In genomic region chr10:91349381-91349780, GRCh38 we compare ENCODE assay signal across 11 cellular contexts.
A peak's percentile ranks its signal among the peaks of the same experiment; 100 is the strongest.
DNase-seq lines count a peak whose midpoint lies in the region; ATAC-seq and TF ChIP-seq lines count a peak whose summit lies in the region.
"Had no signal": no experiment of that assay in that cellular context is flagged by ENCODE, and none has a peak within 500 bp of the region (broad histone marks: within the 10 kb centered on the region; RNA-seq: fewer than 3 reads in every experiment).

No MANE protein-coding gene starts in this region.

- CTCF ChIA-PET in HEK293T (lab: Yijun Ruan, JAX), result no interaction called here

- POLR2A ChIA-PET in HEK293T (lab: Yijun Ruan, JAX), result no interaction called here

- ATAC-seq in SK-N-SH treated with all-trans-retinoic acid at 6 μM for 48 hours (peak; percentile 95), HG02642 (IDR thresholded peaks at IDR 0.05; ENCODE audit: poor library complexity, unreplicated experiment) (no peak)
- ATAC-seq: GM12878 had no signal

- peak; percentile 44 for DNase-seq in AG08396 (ENCODE audit: low spot score)
- DNase-seq in fibroblast of the conjunctiva (ENCODE audit: low read depth), result peak; percentile 67
- DNase-seq in non-pigmented ciliary epithelial cell (ENCODE audit: low read depth), result peak; percentile 100
- no peak for DNase-seq in T1000 (lab: John Stamatoyannopoulos, UW)
- no peak for DNase-seq in HEK293T (ENCODE audit: extremely low spot score)
- DNase-seq in COR-L47 (lab: John Stamatoyannopoulos, UW), result no peak
- DNase-seq: NCI-H345, nephron progenitor cell had no signal

TF ChIP-seq in SK-N-SH treated with all-trans-retinoic acid at 6 μM for 48 hours, 23 proteins besides CTCF, POLR2A, EP300 and RAD21 (continues in another document):
- TF ChIP-seq, protein P1, sequence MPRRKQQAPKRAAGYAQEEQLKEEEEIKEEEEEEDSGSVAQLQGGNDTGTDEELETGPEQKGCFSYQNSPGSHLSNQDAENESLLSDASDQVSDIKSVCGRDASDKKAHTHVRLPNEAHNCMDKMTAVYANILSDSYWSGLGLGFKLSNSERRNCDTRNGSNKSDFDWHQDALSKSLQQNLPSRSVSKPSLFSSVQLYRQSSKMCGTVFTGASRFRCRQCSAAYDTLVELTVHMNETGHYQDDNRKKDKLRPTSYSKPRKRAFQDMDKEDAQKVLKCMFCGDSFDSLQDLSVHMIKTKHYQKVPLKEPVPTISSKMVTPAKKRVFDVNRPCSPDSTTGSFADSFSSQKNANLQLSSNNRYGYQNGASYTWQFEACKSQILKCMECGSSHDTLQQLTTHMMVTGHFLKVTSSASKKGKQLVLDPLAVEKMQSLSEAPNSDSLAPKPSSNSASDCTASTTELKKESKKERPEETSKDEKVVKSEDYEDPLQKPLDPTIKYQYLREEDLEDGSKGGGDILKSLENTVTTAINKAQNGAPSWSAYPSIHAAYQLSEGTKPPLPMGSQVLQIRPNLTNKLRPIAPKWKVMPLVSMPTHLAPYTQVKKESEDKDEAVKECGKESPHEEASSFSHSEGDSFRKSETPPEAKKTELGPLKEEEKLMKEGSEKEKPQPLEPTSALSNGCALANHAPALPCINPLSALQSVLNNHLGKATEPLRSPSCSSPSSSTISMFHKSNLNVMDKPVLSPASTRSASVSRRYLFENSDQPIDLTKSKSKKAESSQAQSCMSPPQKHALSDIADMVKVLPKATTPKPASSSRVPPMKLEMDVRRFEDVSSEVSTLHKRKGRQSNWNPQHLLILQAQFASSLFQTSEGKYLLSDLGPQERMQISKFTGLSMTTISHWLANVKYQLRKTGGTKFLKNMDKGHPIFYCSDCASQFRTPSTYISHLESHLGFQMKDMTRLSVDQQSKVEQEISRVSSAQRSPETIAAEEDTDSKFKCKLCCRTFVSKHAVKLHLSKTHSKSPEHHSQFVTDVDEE (CRISPR knock-in tag; IDR thresholded peaks at IDR 0.05), result no peak
- TF ChIP-seq ISL1 (CRISPR knock-in tag; IDR thresholded peaks at IDR 0.05) (no peak; the same call in 1 of the 2 replicates), TCF4 (CRISPR knock-in tag; IDR thresholded peaks at IDR 0.05; ENCODE audit: borderline replicate concordance) (no peak), CSDC2 (CRISPR knock-in tag; IDR thresholded peaks at IDR 0.05) (0 out of 2 replicates have a peak, but pooled peaks have one; percentile 45), ZFP30 (CRISPR knock-in tag; IDR thresholded peaks at IDR 0.05) (no peak), ARNTL (CRISPR knock-in tag; IDR thresholded peaks at IDR 0.05; ENCODE audit: borderline replicate concordance, low read depth) (no peak), ESRRG (CRISPR knock-in tag; IDR thresholded peaks at IDR 0.05) (no peak), PATZ1 (CRISPR knock-in tag; IDR thresholded peaks at IDR 0.05; ENCODE audit: borderline replicate concordance) (no peak), RARB (CRISPR knock-in tag; IDR thresholded peaks at IDR 0.05) (no peak), POU6F1 (CRISPR knock-in tag; IDR thresholded peaks at IDR 0.05; ENCODE audit: borderline replicate concordance, low read depth) (no peak)

TF ChIP-seq in HEK293T, 16 proteins besides CTCF, POLR2A, EP300 and RAD21:
- TF ChIP-seq LEF1 (IDR thresholded peaks at IDR 0.05; ENCODE audit: borderline replicate concordance), result no peak
- TF ChIP-seq PKNOX1 (IDR thresholded peaks at IDR 0.05), result no peak
- TF ChIP-seq BHLHE40 (IDR thresholded peaks at IDR 0.05; ENCODE audit: borderline replicate concordance), result no peak
- no peak for TF ChIP-seq L3MBTL2 (conservative IDR thresholded peaks at IDR 0.05)
- no peak for TF ChIP-seq NFRKB (IDR thresholded peaks at IDR 0.05)
- no peak for TF ChIP-seq FOXK2 (IDR thresholded peaks at IDR 0.05)
- TF ChIP-seq ARNT (IDR thresholded peaks at IDR 0.05), result no peak
- no peak for TF ChIP-seq SP1 (IDR thresholded peaks at IDR 0.05)
- TF ChIP-seq FOXM1 (IDR thresholded peaks at IDR 0.05; ENCODE audit: borderline replicate concordance), result no peak
- TF ChIP-seq ZNF384 (IDR thresholded peaks at IDR 0.05), result no peak
- no peak for TF ChIP-seq CTBP1 (IDR thresholded peaks at IDR 0.05; ENCODE audit: borderline replicate concordance)
- no peak for TF ChIP-seq SUZ12 (IDR thresholded peaks at IDR 0.05)
- TF ChIP-seq ELF4 (IDR thresholded peaks at IDR 0.05), result no peak
- TF ChIP-seq HDGF (IDR thresholded peaks at IDR 0.05; ENCODE audit: borderline replicate concordance), result no peak
- no peak for TF ChIP-seq TARDBP (IDR thresholded peaks at IDR 0.05)
TF ChIP-seq in HEK293T: peak in this region for 0.

Comparison
In these comparisons a context has a peak if more than half of its experiments do, and no peak if none do; other contexts are left out.
1. DNase-seq: peak in AG08396 (single experiment), fibroblast of the conjunctiva (single experiment) and non-pigmented ciliary epithelial cell (single experiment); none in T1000 (single experiment), HEK293T (single experiment) and COR-L47 (single experiment).